13 cellular contexts compared by ENCODE assay signal in genomic region chr9:137588311-137588710, GRCh38. TPM values are rescaled to one million over a fixed set of nuclear protein-coding genes. Genes with fewer than 3 reads are reported as not detected.
DNase-seq lines count a peak whose midpoint lies in the region; ATAC-seq and TF ChIP-seq lines count a peak whose summit lies in the region.
"Had no signal": no experiment of that assay in that cellular context is flagged by ENCODE, and none has a peak within 500 bp of the region (broad histone marks: within the 10 kb centered on the region; RNA-seq: fewer than 3 reads in every experiment).

No MANE protein-coding gene starts in this region.

- no peak overlapping the region for H3K56ac ChIP-seq in H9 (ENCODE audit: insufficient read length, low read depth, low read length)

- peaks cover 10% of the 10 kb centered on the region for H3K27me3 Mint-ChIP-seq in H9 (ENCODE audit: low read depth)
- H3K27me3 Mint-ChIP-seq in activated T-helper 1 cell treated with anti-CD3 and anti-CD28 coated beads, Interleukin-12 subunit alpha, Interleukin-12 subunit beta, Interleukin-2, Interleukin-4 antibody, amounts not matched to agents 30 ng/mL and 10 ng/mL and 1 ng/mL, durations not matched to agents 14 hours and 24 hours and 36 hours (ENCODE audit: insufficient read depth), result peaks cover 1% of the 10 kb centered on the region

- no peak overlapping the region for H3K27ac Mint-ChIP-seq in H9
- peak overlapping the region; percentile 72 for H3K27ac Mint-ChIP-seq in activated T-helper 1 cell treated with anti-CD3 and anti-CD28 coated beads, Interleukin-12 subunit alpha, Interleukin-12 subunit beta, Interleukin-2, Interleukin-4 antibody, amounts not matched to agents 30 ng/mL and 10 ng/mL and 1 ng/mL, durations not matched to agents 14 hours and 24 hours and 36 hours

- TF ChIP-seq CTCF in H9 (conservative IDR thresholded peaks at IDR 0.05), result no peak

- peaks cover 46 to 60% (median 57%) of the 10 kb centered on the region in 11 experiments for H3K36me3 ChIP-seq in BLaER1 treated with 17β-estradiol and CSF1 and Interleukin-3, amounts not matched to agents 10 nM and 100 nM
- H3K36me3 ChIP-seq in mesenchymal stem cell (ENCODE audit: control insufficient read depth in 1 of 2, insufficient read depth in 2 of 2, low read depth in 1 of 2, low read length in 2 of 2), result peaks cover 48 to 52% of the 10 kb centered on the region in 2 experiments

- intact Hi-C loops in activated T-helper 1 cell treated with anti-CD3 and anti-CD28 coated beads, Interleukin-12 subunit alpha, Interleukin-12 subunit beta, Interleukin-2, Interleukin-4 antibody, amounts not matched to agents 30 ng/mL and 10 ng/mL and 1 ng/mL, durations not matched to agents 14 hours and 24 hours and 36 hours (cut with micrococcal nuclease), result no loop called here

- H2BK12ac ChIP-seq in H9 (ENCODE audit: insufficient read length, low read depth, low read length) (no peak overlapping the region), mesenchymal stem cell (ENCODE audit: low read length in 2 of 2) (no peak overlapping the region)

- H2BK15ac ChIP-seq in H9 (ENCODE audit: low read depth, low read length), result no peak overlapping the region
- no peak overlapping the region for H2BK15ac ChIP-seq in mesenchymal stem cell (ENCODE audit: low read depth, poor library complexity, severe bottlenecking)

- H4K20me1 ChIP-seq in BLaER1 treated with 17β-estradiol and CSF1 and Interleukin-3, amounts not matched to agents 10 nM and 100 nM, result peaks cover 0 to 72% (median 64%) of the 10 kb centered on the region in 11 experiments; a peak in 19 of 22 replicates
- no peaks in the 10 kb centered on the region for H4K20me1 ChIP-seq in H9 (ENCODE audit: control insufficient read depth, insufficient read depth, insufficient read length)

- H3K79me1 ChIP-seq in H9 (ENCODE audit: insufficient read depth, low read depth, low read length, poor library complexity, severe bottlenecking) (peaks cover 6% of the 10 kb centered on the region), mesenchymal stem cell (replicated peaks; ENCODE audit: low read length, poor library complexity, severe bottlenecking) (peaks cover 54% of the 10 kb centered on the region)

- H3K4me1 Mint-ChIP-seq in H9, result peaks cover 5 to 11% of the 10 kb centered on the region in 2 experiments; a peak in 3 of 4 replicates
- H3K4me1 Mint-ChIP-seq in activated T-helper 1 cell treated with anti-CD3 and anti-CD28 coated beads, Interleukin-12 subunit alpha, Interleukin-12 subunit beta, Interleukin-2, Interleukin-4 antibody, amounts not matched to agents 30 ng/mL and 10 ng/mL and 1 ng/mL, durations not matched to agents 14 hours and 24 hours and 36 hours (ENCODE audit: low read depth), result peaks cover 21% of the 10 kb centered on the region

- WGBS in H9 (ENCODE audit: extremely low coverage, insufficient read length, low lambda C conversion rate), result no CpG with 5 or more reads among the region's 13 CpGs
- WGBS in mesenchymal stem cell, result 94% methylated on average over 12 of the region's 13 CpGs

- H3K36me3 Mint-ChIP-seq in H9 (ENCODE audit: insufficient read depth in 1 of 3, low read depth in 3 of 3), result peaks cover 22 to 61% (median 49%) of the 10 kb centered on the region in 3 experiments; a peak in 6 of 7 replicates
- peaks cover 19% of the 10 kb centered on the region for H3K36me3 Mint-ChIP-seq in activated T-helper 1 cell treated with anti-CD3 and anti-CD28 coated beads, Interleukin-12 subunit alpha, Interleukin-12 subunit beta, Interleukin-2, Interleukin-4 antibody, amounts not matched to agents 30 ng/mL and 10 ng/mL and 1 ng/mL, durations not matched to agents 14 hours and 24 hours and 36 hours (ENCODE audit: low read depth)

- H3K23me2 ChIP-seq in H9 (ENCODE audit: insufficient read length, low read depth, low read length, poor library complexity, severe bottlenecking), result peaks cover 9% of the 10 kb centered on the region

- H3K14ac ChIP-seq in H9 (ENCODE audit: insufficient read depth, low read length), result no peak overlapping the region
- no peak overlapping the region for H3K14ac ChIP-seq in mesenchymal stem cell (ENCODE audit: low read length in 2 of 2)

- no peak overlapping the region for H2BK20ac ChIP-seq in H9 (ENCODE audit: low read depth, low read length, poor library complexity, severe bottlenecking)

- H3K9ac ChIP-seq in BLaER1 treated with 17β-estradiol and CSF1 and Interleukin-3, amounts not matched to agents 10 nM and 100 nM, result peak overlapping the region in 10 of 11 experiments; percentile 78 to 97 (median 89); a peak in 18 of 22 replicates
- H3K9ac ChIP-seq in H9 (ENCODE audit: extremely low read depth, insufficient read length, low read length), result no peak overlapping the region
- H3K9ac ChIP-seq in mesenchymal stem cell (ENCODE audit: low read length), result peak overlapping the region; percentile 89

- no peaks in the 10 kb centered on the region; a peak in 1 of 5 replicates for H3K9me3 Mint-ChIP-seq in H9
- no peaks in the 10 kb centered on the region for H3K9me3 Mint-ChIP-seq in activated T-helper 1 cell treated with anti-CD3 and anti-CD28 coated beads, Interleukin-12 subunit alpha, Interleukin-12 subunit beta, Interleukin-2, Interleukin-4 antibody, amounts not matched to agents 30 ng/mL and 10 ng/mL and 1 ng/mL, durations not matched to agents 14 hours and 24 hours and 36 hours

- H3K23ac ChIP-seq in H9 (ENCODE audit: insufficient read length, low read depth, low read length), result no peak overlapping the region
- H3K23ac ChIP-seq in mesenchymal stem cell (ENCODE audit: low read length in 2 of 2), result no peak overlapping the region

- H3K4me1 ChIP-seq in BLaER1 treated with 17β-estradiol and CSF1 and Interleukin-3, amounts not matched to agents 10 nM and 100 nM, result peaks cover 22 to 40% (median 32%) of the 10 kb centered on the region in 10 experiments
- H3K4me1 ChIP-seq in H9 (ENCODE audit: insufficient read depth, low read length) (peaks cover 4% of the 10 kb centered on the region; the same call in 1 of the 2 replicates), mesenchymal stem cell (ENCODE audit: control insufficient read depth, insufficient read depth, low read depth, low read length) (peaks cover 10% of the 10 kb centered on the region)

- H3K4me2 ChIP-seq in BLaER1 treated with 17β-estradiol and CSF1 and Interleukin-3, amounts not matched to agents 10 nM and 100 nM, result peak overlapping the region; percentile 16 to 99 (median 97); a peak in 18 of 22 replicates
- no peak overlapping the region for H3K4me2 ChIP-seq in H9 (ENCODE audit: insufficient read depth, insufficient read length, low read length)
- H3K4me2 ChIP-seq in mesenchymal stem cell (ENCODE audit: low read length, poor library complexity, severe bottlenecking), result no peak overlapping the region

- H3K27me3 ChIP-seq in BLaER1 treated with 17β-estradiol and CSF1 and Interleukin-3, amounts not matched to agents 10 nM and 100 nM, result no peaks in the 10 kb centered on the region
- H3K27me3 ChIP-seq in H9 (ENCODE audit: insufficient read depth, low read length) (no peaks in the 10 kb centered on the region), mesenchymal stem cell (ENCODE audit: control insufficient read depth in 1 of 2, insufficient read depth in 1 of 2, low read length in 2 of 2) (no peaks in the 10 kb centered on the region)
- H3K27me3 ChIP-seq: gastroesophageal sphincter, SJSA1 had no signal

- ATAC-seq in GM19455 (IDR thresholded peaks at IDR 0.05; ENCODE audit: unreplicated experiment) (no peak), GM19351 (IDR thresholded peaks at IDR 0.05; ENCODE audit: unreplicated experiment) (no peak)
- ATAC-seq: gastroesophageal sphincter had no signal

- no peak for DNase-seq in H9
- no peak for DNase-seq in activated T-helper 1 cell treated with anti-CD3 and anti-CD28 coated beads, Interleukin-12 subunit alpha, Interleukin-12 subunit beta, Interleukin-2, Interleukin-4 antibody, amounts not matched to agents 30 ng/mL and 10 ng/mL and 1 ng/mL, durations not matched to agents 14 hours and 24 hours and 36 hours (ENCODE audit: low spot score)
- DNase-seq in mesenchymal stem cell, result no peak
- no peak for DNase-seq in MV-4-11 (lab: John Stamatoyannopoulos, UW)
- no peak for DNase-seq in stimulated activated CD4-positive, alpha-beta T cell treated with anti-CD3 and anti-CD28 coated beads, Interleukin-4, amount 100 ng/mL, for 1 hour
- DNase-seq: NCI-H510A treated with DMSO at 0.1 percent for 48 hours; posterior cingulate gyrus; stimulated activated CD4-positive, alpha-beta T cell treated with anti-CD3 and anti-CD28 coated beads, Interleukin-2, amount 100 ng/mL, for 24 hours had no signal

- peaks cover 4% of the 10 kb centered on the region; the same call in 1 of the 2 replicates for H3K79me2 ChIP-seq in H9 (ENCODE audit: insufficient read depth, low read length)

- no peak overlapping the region for H4K8ac ChIP-seq in H9 (replicated peaks; ENCODE audit: insufficient read length, low read depth, low read length)
- no peak overlapping the region for H4K8ac ChIP-seq in mesenchymal stem cell (ENCODE audit: low read length)

- peak overlapping the region in 4 of 10 experiments; percentile 71 to 94 (median 84); a peak in 4 of 20 replicates for H3K4me3 ChIP-seq in BLaER1 treated with 17β-estradiol and CSF1 and Interleukin-3, amounts not matched to agents 10 nM and 100 nM
- no peak overlapping the region for H3K4me3 ChIP-seq in mesenchymal stem cell (ENCODE audit: insufficient read depth in 1 of 2, low read depth in 1 of 2, low read length in 2 of 2)
- H3K4me3 ChIP-seq: gastroesophageal sphincter had no signal

- H2AFZ ChIP-seq in H9 (ENCODE audit: low read length), result no peak overlapping the region
- H2AFZ ChIP-seq in mesenchymal stem cell (ENCODE audit: low read depth, low read length), result no peak overlapping the region

- H3K27ac ChIP-seq in BLaER1 treated with 17β-estradiol and CSF1 and Interleukin-3, amounts not matched to agents 10 nM and 100 nM, result no peak overlapping the region
- no peak overlapping the region for H3K27ac ChIP-seq in H9 (ENCODE audit: insufficient read length, low read depth, low read length)
- no peak overlapping the region for H3K27ac ChIP-seq in mesenchymal stem cell (ENCODE audit: low read length, poor library complexity, severe bottlenecking)
- H3K27ac ChIP-seq: gastroesophageal sphincter, SJSA1 had no signal

- H3K4me3 Mint-ChIP-seq in H9, result peak overlapping the region; percentile 81 to 90
- peak overlapping the region; percentile 90 for H3K4me3 Mint-ChIP-seq in activated T-helper 1 cell treated with anti-CD3 and anti-CD28 coated beads, Interleukin-12 subunit alpha, Interleukin-12 subunit beta, Interleukin-2, Interleukin-4 antibody, amounts not matched to agents 30 ng/mL and 10 ng/mL and 1 ng/mL, durations not matched to agents 14 hours and 24 hours and 36 hours

- H4K91ac ChIP-seq in H9 (ENCODE audit: insufficient read length, low read depth, low read length) (no peak overlapping the region), mesenchymal stem cell (ENCODE audit: low read length) (no peak overlapping the region)

- H2AK5ac ChIP-seq in H9 (ENCODE audit: insufficient read length, low read length) (no peak overlapping the region), mesenchymal stem cell (ENCODE audit: low read length, severe bottlenecking) (no peak overlapping the region)

- no peak overlapping the region for H3K18ac ChIP-seq in H9 (ENCODE audit: insufficient read length, low read depth, low read length)
- H3K18ac ChIP-seq in mesenchymal stem cell (ENCODE audit: low read depth in 1 of 2, low read length in 2 of 2), result no peak overlapping the region

- H2BK5ac ChIP-seq in H9 (ENCODE audit: insufficient read length, low read length) (no peak overlapping the region), mesenchymal stem cell (ENCODE audit: low read depth, low read length, poor library complexity, severe bottlenecking) (no peak overlapping the region)

- no peak overlapping the region for H3T11ph ChIP-seq in H9 (ENCODE audit: low read length)

- no peak overlapping the region for H3K4ac ChIP-seq in H9 (ENCODE audit: low read depth, low read length)
- no peak overlapping the region for H3K4ac ChIP-seq in mesenchymal stem cell (ENCODE audit: low read depth in 1 of 2, low read length in 2 of 2)

- H2BK120ac ChIP-seq in H9 (ENCODE audit: low read depth, low read length, poor library complexity, severe bottlenecking), result no peak overlapping the region
- no peak overlapping the region for H2BK120ac ChIP-seq in mesenchymal stem cell (ENCODE audit: low read depth, low read length)

- no peaks in the 10 kb centered on the region for H3K9me3 ChIP-seq in BLaER1 treated with 17β-estradiol and CSF1 and Interleukin-3, amounts not matched to agents 10 nM and 100 nM (replicated peaks in 1 of 11)
- H3K9me3 ChIP-seq in H9 (ENCODE audit: control insufficient read depth, low read depth, low read length) (no peaks in the 10 kb centered on the region), mesenchymal stem cell (ENCODE audit: control insufficient read depth, low read length) (no peaks in the 10 kb centered on the region)
- H3K9me3 ChIP-seq: gastroesophageal sphincter, SJSA1 had no signal

- no peak overlapping the region for H4K5ac ChIP-seq in H9 (ENCODE audit: insufficient read length, low read depth, low read length)

RNA-seq across cellular contexts. Expression of gene ZMYND19, which starts 2.0 kb away (rescaled TPM):
- 79.2 and 82.3 TPM in 2 replicates for total RNA-seq in H9 (2021)
- total RNA-seq in activated T-helper 1 cell treated with anti-CD3 and anti-CD28 coated beads, Interleukin-12 subunit alpha, Interleukin-12 subunit beta, Interleukin-2, Interleukin-4 antibody, amounts not matched to agents 30 ng/mL and 10 ng/mL and 1 ng/mL, durations not matched to agents 14 hours and 24 hours and 36 hours, result 88.2 and 94.9 TPM in 2 replicates
- polyA plus RNA-seq in mesenchymal stem cell (2013, experiment 1 of 2), result 13.6 TPM
- 13.2 TPM for polyA plus RNA-seq in mesenchymal stem cell (2013, experiment 2 of 2)

RNA-seq across cellular contexts. Expression of gene DPH7, which starts 9.6 kb away (rescaled TPM):
- total RNA-seq in H9 (2021), result 49.2 and 51.3 TPM in 2 replicates
- total RNA-seq in activated T-helper 1 cell treated with anti-CD3 and anti-CD28 coated beads, Interleukin-12 subunit alpha, Interleukin-12 subunit beta, Interleukin-2, Interleukin-4 antibody, amounts not matched to agents 30 ng/mL and 10 ng/mL and 1 ng/mL, durations not matched to agents 14 hours and 24 hours and 36 hours, result 50.3 and 52.1 TPM in 2 replicates
- 14.4 TPM for polyA plus RNA-seq in mesenchymal stem cell (2013, experiment 1 of 2)
- polyA plus RNA-seq in mesenchymal stem cell (2013, experiment 2 of 2), result 14.8 TPM

RNA-seq across cellular contexts. Expression of gene ARRDC1, which starts 17.2 kb away (rescaled TPM):
- total RNA-seq in H9 (2021), result 26.4 and 34.4 TPM in 2 replicates
- 65.7 and 70.3 TPM in 2 replicates for total RNA-seq in activated T-helper 1 cell treated with anti-CD3 and anti-CD28 coated beads, Interleukin-12 subunit alpha, Interleukin-12 subunit beta, Interleukin-2, Interleukin-4 antibody, amounts not matched to agents 30 ng/mL and 10 ng/mL and 1 ng/mL, durations not matched to agents 14 hours and 24 hours and 36 hours
- polyA plus RNA-seq in mesenchymal stem cell (2013, experiment 1 of 2), result 18.4 TPM
- 19.8 TPM for polyA plus RNA-seq in mesenchymal stem cell (2013, experiment 2 of 2)

RNA-seq across cellular contexts. Expression of gene EHMT1, which starts 30.5 kb away (rescaled TPM):
- total RNA-seq in H9 (2021), result 112 and 121 TPM in 2 replicates
- total RNA-seq in activated T-helper 1 cell treated with anti-CD3 and anti-CD28 coated beads, Interleukin-12 subunit alpha, Interleukin-12 subunit beta, Interleukin-2, Interleukin-4 antibody, amounts not matched to agents 30 ng/mL and 10 ng/mL and 1 ng/mL, durations not matched to agents 14 hours and 24 hours and 36 hours, result 97.0 and 98.1 TPM in 2 replicates
- polyA plus RNA-seq in mesenchymal stem cell (2013, experiment 1 of 2), result 26.1 TPM
- polyA plus RNA-seq in mesenchymal stem cell (2013, experiment 2 of 2), result 24.7 TPM

RNA-seq across cellular contexts. Expression of gene MRPL41, which starts 36.6 kb away (rescaled TPM):
- 52.2 and 53.6 TPM in 2 replicates for total RNA-seq in H9 (2021)
- 53.8 and 56.0 TPM in 2 replicates for total RNA-seq in activated T-helper 1 cell treated with anti-CD3 and anti-CD28 coated beads, Interleukin-12 subunit alpha, Interleukin-12 subunit beta, Interleukin-2, Interleukin-4 antibody, amounts not matched to agents 30 ng/mL and 10 ng/mL and 1 ng/mL, durations not matched to agents 14 hours and 24 hours and 36 hours
- polyA plus RNA-seq in mesenchymal stem cell (2013, experiment 1 of 2), result 57.4 TPM
- 58.2 TPM for polyA plus RNA-seq in mesenchymal stem cell (2013, experiment 2 of 2)

Comparison
In these comparisons a context has a peak if more than half of its experiments do, and no peak if none do; other contexts are left out.
1. H3K4me2 ChIP-seq: peak in BLaER1 treated with 17β-estradiol and CSF1 and Interleukin-3, amounts not matched to agents 10 nM and 100 nM (11 of 11); none in H9 (single experiment) and mesenchymal stem cell (single experiment).